ENCODE assay signal across 8 cellular contexts in the genomic region with DNA sequence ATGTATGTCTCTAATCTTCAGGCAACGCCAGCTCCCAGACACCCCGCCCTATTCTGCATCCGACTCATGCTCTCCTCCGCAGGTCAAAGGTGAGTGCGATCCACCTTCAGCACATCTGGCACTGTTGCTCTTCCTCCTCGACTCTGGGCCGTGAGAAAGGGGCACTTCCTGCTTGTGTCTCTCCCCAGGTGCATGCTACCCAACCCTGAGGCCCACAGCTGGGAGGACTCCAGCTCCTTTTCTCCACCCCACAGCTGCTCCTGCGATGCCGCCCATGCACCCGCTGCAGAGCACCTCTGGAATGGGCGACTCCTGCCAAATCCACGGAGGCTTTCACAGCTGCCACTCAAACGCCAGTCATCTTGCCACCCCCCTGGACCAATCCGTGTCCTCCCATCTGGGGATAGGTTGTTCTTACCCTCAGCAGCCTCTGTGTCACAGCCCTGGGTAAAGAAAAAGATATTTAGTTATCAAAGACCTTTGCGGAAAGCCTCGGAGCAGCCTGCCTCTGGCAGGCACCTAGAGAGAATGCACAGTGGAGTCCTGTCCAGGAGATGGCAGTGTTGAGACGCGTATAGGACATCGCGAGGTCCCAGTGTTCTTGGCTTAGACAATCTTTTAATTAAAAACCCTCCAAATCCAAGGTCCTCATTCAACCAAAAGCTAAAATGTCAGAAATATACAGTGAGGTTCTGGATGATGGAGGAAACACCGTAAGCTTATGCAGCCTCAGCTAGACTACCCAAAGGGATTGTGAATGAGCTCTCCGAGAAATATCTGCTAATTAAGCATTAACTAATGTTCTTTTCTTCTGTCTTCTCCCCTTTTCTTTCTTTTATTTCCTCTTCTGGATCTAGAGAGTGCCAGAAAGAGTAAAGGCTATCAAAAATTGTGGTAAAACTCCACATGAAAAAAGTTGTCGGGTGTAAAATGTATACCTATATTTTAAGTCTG. TPM values are rescaled to one million over a fixed set of nuclear protein-coding genes. Genes with fewer than 3 reads are reported as not detected.
DNase-seq lines count a peak whose midpoint lies in the region; ATAC-seq and TF ChIP-seq lines count a peak whose summit lies in the region.

No MANE protein-coding gene starts in this region.

- no peaks in the 10 kb centered on the region for H3K79me2 ChIP-seq in GM23338 (replicated peaks; ENCODE audit: insufficient read depth)
- H3K79me2 ChIP-seq in trophoblast cell (ENCODE audit: control insufficient read depth, insufficient read depth, low read length, poor library complexity), result no peaks in the 10 kb centered on the region

- H3F3A ChIP-seq in GM23338 (replicated peaks; ENCODE audit: low read depth), result 0 out of 2 replicates have a peak, but pooled peaks cover 5% of the 10 kb centered on the region

- H4K8ac ChIP-seq in trophoblast cell (ENCODE audit: low read depth, low read length), result no peak overlapping the region

- H4K91ac ChIP-seq in trophoblast cell (ENCODE audit: low read depth, low read length), result no peak overlapping the region

- DNase-seq in GM23338 (ENCODE audit: low spot score), result peak; percentile 93
- DNase-seq in LHCN-M2 (ENCODE audit: low read depth), result peak; percentile 70
- peak; percentile 86 for DNase-seq in RKO (ENCODE audit: low spot score)
- DNase-seq in activated T-helper 2 cell treated with anti-CD3 and anti-CD28 coated beads, Interferon-gamma antibody, Interleukin-2, Interleukin-4, amounts not matched to agents 10 μg/mL and 5 μg/mL and 100 μg/mL, durations not matched to agents 14 hours and 24 hours and 36 hours (ENCODE audit: low spot score), result peak; percentile 43
- peak; percentile 42 to 90 for DNase-seq in trophoblast cell
- DNase-seq in upper lobe of left lung, result peak; percentile 53 to 73

- H2AFZ ChIP-seq in GM23338 (peak overlapping the region; percentile 81; the same call in 1 of the 2 replicates), trophoblast cell (ENCODE audit: insufficient read depth, low read length, poor library complexity) (no peak overlapping the region)

- no peak overlapping the region for H3K27ac ChIP-seq in GM23338 (ENCODE audit: low read depth)
- no peak overlapping the region for H3K27ac ChIP-seq in gastroesophageal sphincter
- no peak overlapping the region for H3K27ac ChIP-seq in trophoblast cell (ENCODE audit: low read depth, low read length)
- no peak overlapping the region for H3K27ac ChIP-seq in upper lobe of left lung

- H3K4me2 ChIP-seq in GM23338, result peak overlapping the region; percentile 66; the same call in 1 of the 2 replicates
- no peak overlapping the region for H3K4me2 ChIP-seq in trophoblast cell (ENCODE audit: low read length)

- peaks cover 4% of the 10 kb centered on the region for H3K27me3 Mint-ChIP-seq in GM23338 (ENCODE audit: insufficient read depth, low read depth, poor library complexity)
- peaks cover 15% of the 10 kb centered on the region for H3K27me3 Mint-ChIP-seq in activated T-helper 2 cell treated with anti-CD3 and anti-CD28 coated beads, Interferon-gamma antibody, Interleukin-2, Interleukin-4, amounts not matched to agents 10 μg/mL and 5 μg/mL and 100 μg/mL, durations not matched to agents 14 hours and 24 hours and 36 hours (ENCODE audit: low read depth)

- TF ChIP-seq POLR2A in gastroesophageal sphincter (IDR thresholded peaks at IDR 0.05), result no peak
- no peak for TF ChIP-seq POLR2A in upper lobe of left lung (IDR thresholded peaks at IDR 0.05)

- H3K4me1 ChIP-seq in ES-I3 (ENCODE audit: insufficient read depth, low read length), result no peaks in the 10 kb centered on the region
- H3K4me1 ChIP-seq in GM23338 (ENCODE audit: insufficient read depth), result peaks cover 8% of the 10 kb centered on the region
- H3K4me1 ChIP-seq in gastroesophageal sphincter, result peaks cover 0 to 8% (median 0%) of the 10 kb centered on the region in 3 donors
- no peaks in the 10 kb centered on the region for H3K4me1 ChIP-seq in trophoblast cell (ENCODE audit: control insufficient read depth in 1 of 2, insufficient read depth in 2 of 2, low read length in 2 of 2)
- H3K4me1 ChIP-seq in upper lobe of left lung, result peaks cover 3 to 8% (median 6%) of the 10 kb centered on the region in 4 donors

- no peak overlapping the region; the same call in 1 of the 2 replicates for H3K4me3 ChIP-seq in GM23338
- peak overlapping the region in 1 of 2 donors; percentile 32 for H3K4me3 ChIP-seq in gastroesophageal sphincter
- H3K4me3 ChIP-seq in trophoblast cell (ENCODE audit: low read depth, low read length), result no peak overlapping the region
- peak overlapping the region in 2 of 4 donors; percentile 18 to 27 for H3K4me3 ChIP-seq in upper lobe of left lung

- H2BK5ac ChIP-seq in trophoblast cell (ENCODE audit: low read depth, low read length, poor library complexity), result no peak overlapping the region

- H3K4ac ChIP-seq in trophoblast cell (ENCODE audit: low read depth, low read length), result no peak overlapping the region

- peaks cover 22% of the 10 kb centered on the region for H3K4me1 Mint-ChIP-seq in GM23338
- no peaks in the 10 kb centered on the region for H3K4me1 Mint-ChIP-seq in activated T-helper 2 cell treated with anti-CD3 and anti-CD28 coated beads, Interferon-gamma antibody, Interleukin-2, Interleukin-4, amounts not matched to agents 10 μg/mL and 5 μg/mL and 100 μg/mL, durations not matched to agents 14 hours and 24 hours and 36 hours (ENCODE audit: low read depth)

- peak; percentile 92 for ATAC-seq in GM23338
- peak; percentile 82 for ATAC-seq in gastroesophageal sphincter
- peak; percentile 89 to 94 for ATAC-seq in upper lobe of left lung (ENCODE audit: low FRiP score in 2 of 2)

- H3K23ac ChIP-seq in trophoblast cell (ENCODE audit: low read length), result no peak overlapping the region

- H3K9me3 ChIP-seq in ES-I3 (ENCODE audit: control insufficient read depth, insufficient read depth, low read length) (no peaks in the 10 kb centered on the region), gastroesophageal sphincter (no peaks in the 10 kb centered on the region), trophoblast cell (ENCODE audit: insufficient read depth, low read depth, low read length) (no peaks in the 10 kb centered on the region), upper lobe of left lung (no peaks in the 10 kb centered on the region)

- 19 to 20% methylated on average over 9 to 13 of the region's 23 CpGs for WGBS in gastroesophageal sphincter (ENCODE audit: low coverage in 1 of 2), 2 donors
- no CpG with 5 or more reads among the region's 23 CpGs for WGBS in trophoblast cell (ENCODE audit: extremely low coverage, insufficient coverage, insufficient read length)
- 29 to 44% methylated on average over 16 to 23 of the region's 23 CpGs for WGBS in upper lobe of left lung, 2 donors

- H2AK5ac ChIP-seq in trophoblast cell (ENCODE audit: low read length), result no peak overlapping the region

- no peak for TF ChIP-seq EP300 in gastroesophageal sphincter (IDR thresholded peaks at IDR 0.05)
- TF ChIP-seq EP300 in upper lobe of left lung (IDR thresholded peaks at IDR 0.05), result no peak

- no peaks in the 10 kb centered on the region for H4K20me1 ChIP-seq in GM23338 (replicated peaks; ENCODE audit: insufficient read depth)

- H2BK12ac ChIP-seq in trophoblast cell (ENCODE audit: low read length), result no peak overlapping the region

- no peak overlapping the region for H2BK120ac ChIP-seq in trophoblast cell (ENCODE audit: insufficient read depth, low read length, poor library complexity)

- no peaks in the 10 kb centered on the region for H3K27me3 ChIP-seq in GM23338 (ENCODE audit: insufficient read depth)
- peaks cover 37% of the 10 kb centered on the region for H3K27me3 ChIP-seq in gastroesophageal sphincter
- no peaks in the 10 kb centered on the region for H3K27me3 ChIP-seq in trophoblast cell (ENCODE audit: insufficient read depth, low read length)
- H3K27me3 ChIP-seq in upper lobe of left lung, result peaks cover 0 to 3% (median 0%) of the 10 kb centered on the region in 4 donors

- H3K18ac ChIP-seq in trophoblast cell (ENCODE audit: low read length), result no peak overlapping the region

- peak overlapping the region; percentile 38 for H3K9ac ChIP-seq in ES-I3 (ENCODE audit: low read depth, low read length)
- H3K9ac ChIP-seq in trophoblast cell (ENCODE audit: low read length), result no peak overlapping the region

- H3K27ac Mint-ChIP-seq in GM23338, result no peak overlapping the region
- H3K27ac Mint-ChIP-seq in activated T-helper 2 cell treated with anti-CD3 and anti-CD28 coated beads, Interferon-gamma antibody, Interleukin-2, Interleukin-4, amounts not matched to agents 10 μg/mL and 5 μg/mL and 100 μg/mL, durations not matched to agents 14 hours and 24 hours and 36 hours, result no peak overlapping the region

- H3K36me3 ChIP-seq in ES-I3 (ENCODE audit: insufficient read depth, low read length), result no peaks in the 10 kb centered on the region
- H3K36me3 ChIP-seq in GM23338 (ENCODE audit: insufficient read depth), result no peaks in the 10 kb centered on the region
- no peaks in the 10 kb centered on the region for H3K36me3 ChIP-seq in gastroesophageal sphincter
- H3K36me3 ChIP-seq in trophoblast cell (ENCODE audit: control insufficient read depth in 1 of 2, insufficient read depth in 2 of 2, low read length in 2 of 2), result no peaks in the 10 kb centered on the region
- H3K36me3 ChIP-seq in upper lobe of left lung, result no peaks in the 10 kb centered on the region

- no peaks in the 10 kb centered on the region for H3K79me1 ChIP-seq in trophoblast cell (ENCODE audit: low read length)

- H3K36me3 Mint-ChIP-seq in GM23338 (ENCODE audit: low read depth), result no peaks in the 10 kb centered on the region
- H3K36me3 Mint-ChIP-seq in activated T-helper 2 cell treated with anti-CD3 and anti-CD28 coated beads, Interferon-gamma antibody, Interleukin-2, Interleukin-4, amounts not matched to agents 10 μg/mL and 5 μg/mL and 100 μg/mL, durations not matched to agents 14 hours and 24 hours and 36 hours (ENCODE audit: low read depth), result no peaks in the 10 kb centered on the region

- no peak overlapping the region for H3K14ac ChIP-seq in trophoblast cell (ENCODE audit: low read length)

- no peaks in the 10 kb centered on the region for H3K9me3 Mint-ChIP-seq in GM23338
- no peaks in the 10 kb centered on the region for H3K9me3 Mint-ChIP-seq in activated T-helper 2 cell treated with anti-CD3 and anti-CD28 coated beads, Interferon-gamma antibody, Interleukin-2, Interleukin-4, amounts not matched to agents 10 μg/mL and 5 μg/mL and 100 μg/mL, durations not matched to agents 14 hours and 24 hours and 36 hours

- peak; percentile 95 to 99 for TF ChIP-seq CTCF in GM23338 (conservative IDR thresholded peaks at IDR 0.05; ENCODE audit: low read depth in 2 of 2)
- peak; percentile 53 to 85 (median 76) for TF ChIP-seq CTCF in gastroesophageal sphincter (IDR thresholded peaks at IDR 0.05)
- peak; percentile 71 to 92 (median 82) for TF ChIP-seq CTCF in upper lobe of left lung (IDR thresholded peaks at IDR 0.05)

- peaks cover 11% of the 10 kb centered on the region for H3K9me2 ChIP-seq in GM23338 (ENCODE audit: insufficient read depth)

- no peak overlapping the region for H4K12ac ChIP-seq in trophoblast cell (ENCODE audit: low read depth, low read length)

- H3K4me3 Mint-ChIP-seq in GM23338, result no peak overlapping the region
- H3K4me3 Mint-ChIP-seq in activated T-helper 2 cell treated with anti-CD3 and anti-CD28 coated beads, Interferon-gamma antibody, Interleukin-2, Interleukin-4, amounts not matched to agents 10 μg/mL and 5 μg/mL and 100 μg/mL, durations not matched to agents 14 hours and 24 hours and 36 hours (ENCODE audit: low read depth), result no peak overlapping the region

- intact Hi-C loops in activated T-helper 2 cell treated with anti-CD3 and anti-CD28 coated beads, Interferon-gamma antibody, Interleukin-2, Interleukin-4, amounts not matched to agents 10 μg/mL and 5 μg/mL and 100 μg/mL, durations not matched to agents 14 hours and 24 hours and 36 hours (cut with micrococcal nuclease), result loop anchor here (1.0 to 5.0 kb wide), 2 partner anchors 697 to 853 kb away; no protein-coding TSS in a partner anchor

RNA-seq across cellular contexts. Expression of a gene that starts 54.3 kb away (rescaled TPM):
- 0.82 and 2.3 TPM in 2 replicates for total RNA-seq in GM23338 (2014; rRNA removed; shearing (Covaris generic))
- polyA plus RNA-seq in GM23338 (2016; fragmentation: Nextera tagmentation; extraction: Ambion mirVana), result 1.5 and 2.8 TPM in 2 replicates
- total RNA-seq in LHCN-M2 (2014; rRNA removed) (not detected in 2 replicates), gastroesophageal sphincter (not detected), upper lobe of left lung (1 to 10 TPM in 1 of 6 donors, under 1 TPM in 2, not detected in 3; 0.10 to 1.8 (median 0.20) TPM)
- polyA plus RNA-seq in LHCN-M2 (2012), result not detected
- not detected in 2 replicates for total RNA-seq in activated T-helper 2 cell treated with anti-CD3 and anti-CD28 coated beads, Interferon-gamma antibody, Interleukin-2, Interleukin-4, amounts not matched to agents 10 μg/mL and 5 μg/mL and 100 μg/mL, durations not matched to agents 14 hours and 24 hours and 36 hours
- 0.21 and 0.37 TPM in 2 replicates for polyA plus RNA-seq in trophoblast cell (2013)

Comparison
In these comparisons a context has a peak if more than half of its experiments do, and no peak if none do; other contexts are left out.
1. DNase-seq: peak in every context shown above with its lines; median percentile 93 in GM23338; 86 in RKO; 70 in LHCN-M2; 66 in trophoblast cell; 63 in upper lobe of left lung; 43 in activated T-helper 2 cell treated with anti-CD3 and anti-CD28 coated beads, Interferon-gamma antibody, Interleukin-2, Interleukin-4, amounts not matched to agents 10 μg/mL and 5 μg/mL and 100 μg/mL, durations not matched to agents 14 hours and 24 hours and 36 hours.